18 cellular contexts compared by ENCODE assay signal in genomic region chr17:2503627-2504026, GRCh38.
"Had no signal": no experiment of that assay in that cellular context is flagged by ENCODE, and none has a peak within 500 bp of the region (broad histone marks: within the 10 kb centered on the region; RNA-seq: fewer than 3 reads in every experiment).

No MANE protein-coding gene starts in this region.

- H3K4me3 ChIP-seq: esophagus muscularis mucosa, gastrocnemius medialis, spleen, tibial artery, upper lobe of left lung, uterus had no signal

- H3K4me3 Mint-ChIP-seq: immature natural killer cell; natural killer cell; neural crest cell; stimulated activated memory B cell treated with anti-CD40 and anti-IgM and Interleukin-4, amounts not matched to agents 10 μg/mL and 1 μg/mL and 100 μg/mL, for 72 hours; stimulated activated naive CD8-positive, alpha-beta T cell treated with anti-CD3 and anti-CD28 coated beads, Interleukin-15, Interleukin-2, amounts not matched to agents 100 ng/mL and 50 ng/mL, for 24 hours had no signal

- H3K36me3 Mint-ChIP-seq: natural killer cell had no signal

- H3K27me3 Mint-ChIP-seq: stimulated activated memory B cell treated with anti-CD40 and anti-IgM and Interleukin-4, amounts not matched to agents 10 μg/mL and 1 μg/mL and 100 μg/mL, for 72 hours; stimulated activated naive CD8-positive, alpha-beta T cell treated with anti-CD3 and anti-CD28 coated beads, Interleukin-15, Interleukin-2, amounts not matched to agents 100 ng/mL and 50 ng/mL, for 24 hours had no signal

- DNase-seq: effector memory CD4-positive, alpha-beta T cell; gastrocnemius medialis; immature natural killer cell; left colon; natural killer cell; posterior cingulate gyrus; spleen; stimulated activated CD4-positive, alpha-beta T cell treated with anti-CD3 and anti-CD28 coated beads, Interleukin-15, amount 100 ng/mL, for 24 hours; stimulated activated CD4-positive, alpha-beta T cell treated with anti-CD3 and anti-CD28 coated beads, Interleukin-1b, Interleukin-23, amount 100 ng/mL, for 48 hours; stimulated activated CD4-positive, alpha-beta T cell treated with anti-CD3 and anti-CD28 coated beads, Interleukin-4, amount 100 ng/mL, for 24 hours; tibial artery; upper lobe of left lung; uterus had no signal

- H3K36me3 ChIP-seq: uterus had no signal

- H3K9me3 Mint-ChIP-seq: immature natural killer cell; natural killer cell; stimulated activated memory B cell treated with anti-CD40 and anti-IgM and Interleukin-4, amounts not matched to agents 10 μg/mL and 1 μg/mL and 100 μg/mL, for 72 hours; stimulated activated naive CD8-positive, alpha-beta T cell treated with anti-CD3 and anti-CD28 coated beads, Interleukin-15, Interleukin-2, amounts not matched to agents 100 ng/mL and 50 ng/mL, for 24 hours had no signal

- H3K27ac ChIP-seq: epithelial cell of prostate, esophagus muscularis mucosa, gastrocnemius medialis, spleen, tibial artery, upper lobe of left lung, uterus had no signal

- H3K27me3 ChIP-seq: esophagus muscularis mucosa, gastrocnemius medialis, spleen, tibial artery, upper lobe of left lung, uterus had no signal

- H3K9me3 ChIP-seq: esophagus muscularis mucosa, gastrocnemius medialis, spleen, tibial artery, upper lobe of left lung, uterus had no signal

- H3K27ac Mint-ChIP-seq: natural killer cell; stimulated activated memory B cell treated with anti-CD40 and anti-IgM and Interleukin-4, amounts not matched to agents 10 μg/mL and 1 μg/mL and 100 μg/mL, for 72 hours; stimulated activated naive CD8-positive, alpha-beta T cell treated with anti-CD3 and anti-CD28 coated beads, Interleukin-15, Interleukin-2, amounts not matched to agents 100 ng/mL and 50 ng/mL, for 24 hours had no signal
